ENCODE assay signal across 10 cellular contexts in genomic region chr19:8336072-8336569, GRCh38. TPM values are rescaled to one million over a fixed set of nuclear protein-coding genes. Genes with fewer than 3 reads are reported as not detected.
DNase-seq lines count a peak whose midpoint lies in the region; ATAC-seq and TF ChIP-seq lines count a peak whose summit lies in the region.
"Had no signal": no experiment of that assay in that cellular context is flagged by ENCODE, and none has a peak within 500 bp of the region (broad histone marks: within the 10 kb centered on the region; RNA-seq: fewer than 3 reads in every experiment).

No MANE protein-coding gene starts in this region.

- H3K4me3 Mint-ChIP-seq in activated CD4-positive, alpha-beta T cell treated with anti-CD3 and anti-CD28 coated beads for 36 hours, result peak overlapping the region; percentile 50
- peak overlapping the region; percentile 42 for H3K4me3 Mint-ChIP-seq in progenitor cell of endocrine pancreas (ENCODE audit: low read depth)
- H3K4me3 Mint-ChIP-seq: HFFc6 had no signal

- H3K27me3 ChIP-seq in MM.1S (replicated peaks; ENCODE audit: insufficient read depth, low read length) (peaks cover 80% of the 10 kb centered on the region), mammary epithelial cell (ENCODE audit: insufficient read depth, low read length) (no peaks in the 10 kb centered on the region), esophagus muscularis mucosa (peaks cover 0 to 74% (median 20%) of the 10 kb centered on the region in 4 donors), colonic mucosa (peaks cover 34% of the 10 kb centered on the region)

- no peak for TF ChIP-seq CTCF in MM.1S (IDR thresholded peaks at IDR 0.05; ENCODE audit: low read length)
- TF ChIP-seq CTCF in mammary epithelial cell (conservative IDR thresholded peaks at IDR 0.05 in 1 of 2, IDR thresholded peaks at IDR 0.05 in 1 of 2; ENCODE audit: extremely low read depth in 1 of 2, insufficient read depth in 1 of 2, low read depth in 1 of 2, low read length in 2 of 2), result no peak
- no peak for TF ChIP-seq CTCF in progenitor cell of endocrine pancreas (IDR thresholded peaks at IDR 0.05; ENCODE audit: unreplicated experiment)
- TF ChIP-seq CTCF in esophagus muscularis mucosa (IDR thresholded peaks at IDR 0.05), result no peak
- TF ChIP-seq CTCF in colonic mucosa (IDR thresholded peaks at IDR 0.05), result no peak

- no peaks in the 10 kb centered on the region; the same call in 1 of the 2 replicates for H4K20me1 ChIP-seq in MM.1S (ENCODE audit: insufficient read depth, low read length)
- no peaks in the 10 kb centered on the region for H4K20me1 ChIP-seq in mammary epithelial cell (ENCODE audit: insufficient read depth, low read length)

- no peak overlapping the region for H3K4me3 ChIP-seq in MM.1S (ENCODE audit: low read length)
- H3K4me3 ChIP-seq in mammary epithelial cell (replicated peaks in 1 of 3; ENCODE audit: insufficient read depth in 1 of 3, low read depth in 2 of 3, low read length in 3 of 3), result no peak overlapping the region
- H3K4me3 ChIP-seq in esophagus muscularis mucosa, result no peak overlapping the region
- no peak overlapping the region for H3K4me3 ChIP-seq in colonic mucosa

- no peaks in the 10 kb centered on the region for H3K79me2 ChIP-seq in MM.1S (ENCODE audit: low read length)
- H3K79me2 ChIP-seq in mammary epithelial cell (ENCODE audit: insufficient read depth, low read length), result peaks cover 4% of the 10 kb centered on the region

- H3K4me2 ChIP-seq in MM.1S (ENCODE audit: low read depth, low read length) (peak overlapping the region; percentile 6; the same call in 1 of the 2 replicates), mammary epithelial cell (ENCODE audit: insufficient read depth, low read depth, low read length) (no peak overlapping the region)

- CTCF ChIA-PET in activated CD4-positive, alpha-beta T cell treated with anti-CD3 and anti-CD28 coated beads for 36 hours (lab: Charles Lee), result interaction anchor here (0.7 to 3.3 kb wide), 7 partner anchors 9 to 306 kb away, joined by 3 to 20 read pairs (median 5); partner anchors contain the start of gene RPS28
- CTCF ChIA-PET in mammary epithelial cell (lab: Charles Lee; ENCODE audit: low non-redundant PET), result interaction anchor here (0.9 kb wide), 1 partner anchor 19 kb away, joined by 5 read pairs; no protein-coding TSS in a partner anchor

- H3K27me3 Mint-ChIP-seq in activated CD4-positive, alpha-beta T cell treated with anti-CD3 and anti-CD28 coated beads for 36 hours, result peaks cover 29% of the 10 kb centered on the region
- H3K27me3 Mint-ChIP-seq in progenitor cell of endocrine pancreas, result peaks cover 64% of the 10 kb centered on the region

- no peak for TF ChIP-seq EP300 in esophagus muscularis mucosa (IDR thresholded peaks at IDR 0.05)

- no peaks in the 10 kb centered on the region for H3K36me3 ChIP-seq in MM.1S (replicated peaks; ENCODE audit: insufficient read depth, low read length)
- H3K36me3 ChIP-seq in mammary epithelial cell (ENCODE audit: insufficient read depth, low read length), result no peaks in the 10 kb centered on the region
- H3K36me3 ChIP-seq in esophagus muscularis mucosa, result peaks cover 0 to 23% (median 4%) of the 10 kb centered on the region in 4 donors
- H3K36me3 ChIP-seq in colonic mucosa, result no peaks in the 10 kb centered on the region

- POLR2A ChIA-PET in activated CD4-positive, alpha-beta T cell treated with anti-CD3 and anti-CD28 coated beads for 36 hours (lab: Charles Lee), result no interaction called here

- H3K27ac Mint-ChIP-seq in activated CD4-positive, alpha-beta T cell treated with anti-CD3 and anti-CD28 coated beads for 36 hours, result no peak overlapping the region
- no peak overlapping the region for H3K27ac Mint-ChIP-seq in progenitor cell of endocrine pancreas
- H3K27ac Mint-ChIP-seq: HFFc6 had no signal

- H3K4me1 ChIP-seq in MM.1S (ENCODE audit: low read length) (no peaks in the 10 kb centered on the region), mammary epithelial cell (ENCODE audit: insufficient read depth, low read length) (peaks cover 19% of the 10 kb centered on the region), esophagus muscularis mucosa (peaks cover 32 to 47% (median 38%) of the 10 kb centered on the region in 4 donors), colonic mucosa (peaks cover 9% of the 10 kb centered on the region)

- H2AFZ ChIP-seq in MM.1S (ENCODE audit: low read length) (no peak overlapping the region), mammary epithelial cell (ENCODE audit: low read depth, low read length) (peak overlapping the region; percentile 84)

- H3K9ac ChIP-seq in MM.1S (ENCODE audit: low read length), result no peak overlapping the region
- H3K9ac ChIP-seq in mammary epithelial cell (ENCODE audit: insufficient read depth, low read length), result no peak overlapping the region
- no peak overlapping the region for H3K9ac ChIP-seq in colonic mucosa (ENCODE audit: low read depth in 2 of 2, low read length in 2 of 2)

- dilution Hi-C loops in mammary epithelial cell (cut with HindIII; ENCODE audit: low sequenced_read_pairs), result loop anchor here (5.0 kb wide), 1 partner anchor 46 kb away; no protein-coding TSS in a partner anchor

- no peak for TF ChIP-seq POLR2A in esophagus muscularis mucosa (IDR thresholded peaks at IDR 0.05; ENCODE audit: low read depth)

- peaks cover 8% of the 10 kb centered on the region for H3K4me1 Mint-ChIP-seq in activated CD4-positive, alpha-beta T cell treated with anti-CD3 and anti-CD28 coated beads for 36 hours
- H3K4me1 Mint-ChIP-seq in progenitor cell of endocrine pancreas (ENCODE audit: low read depth), result no peaks in the 10 kb centered on the region

- in situ Hi-C loops in mammary epithelial cell (cut with MboI; ENCODE audit: low sequenced_read_pairs in 2 of 2), result no loop called here

- H3K9me2 ChIP-seq in MM.1S (replicated peaks; ENCODE audit: insufficient read depth, low read length), result no peaks in the 10 kb centered on the region

- intact Hi-C loops in activated CD4-positive, alpha-beta T cell treated with anti-CD3 and anti-CD28 coated beads for 36 hours (cut with DNase I, micrococcal nuclease), result no loop called here
- intact Hi-C loops in mammary epithelial cell (cut with micrococcal nuclease) (no loop called here), esophagus muscularis mucosa (cut with DNase I) (no loop called here), colonic mucosa (cut with DNase I) (no loop called here)

- H3F3A ChIP-seq in MM.1S (ENCODE audit: insufficient read depth, low read length), result no peaks in the 10 kb centered on the region; the same call in 1 of the 2 replicates

- no peaks in the 10 kb centered on the region for H3K9me3 ChIP-seq in MM.1S (replicated peaks; ENCODE audit: insufficient read depth, low read length)
- H3K9me3 ChIP-seq in mammary epithelial cell (replicated peaks; ENCODE audit: insufficient read depth, low read length), result no peaks in the 10 kb centered on the region
- H3K9me3 ChIP-seq in esophagus muscularis mucosa, result no peaks in the 10 kb centered on the region
- no peaks in the 10 kb centered on the region for H3K9me3 ChIP-seq in colonic mucosa

- H3K27ac ChIP-seq in MM.1S (ENCODE audit: low read length) (no peak overlapping the region), mammary epithelial cell (ENCODE audit: insufficient read depth, low read depth, low read length) (no peak overlapping the region), esophagus muscularis mucosa (replicated peaks in 1 of 4) (peak overlapping the region in 1 of 4 donors; percentile 33), colonic mucosa (no peak overlapping the region)

- H3K36me3 Mint-ChIP-seq in activated CD4-positive, alpha-beta T cell treated with anti-CD3 and anti-CD28 coated beads for 36 hours (ENCODE audit: low read depth), result no peaks in the 10 kb centered on the region
- H3K36me3 Mint-ChIP-seq in progenitor cell of endocrine pancreas (ENCODE audit: insufficient read depth), result no peaks in the 10 kb centered on the region

- ATAC-seq in activated CD4-positive, alpha-beta T cell treated with anti-CD3 and anti-CD28 coated beads for 36 hours, result no peak

- BruUV-seq in mammary epithelial cell (replicated peaks; lab: Mats Ljungman, UMichigan), result no TSS peak

- peak; percentile 37 for DNase-seq in activated CD4-positive, alpha-beta T cell treated with anti-CD3 and anti-CD28 coated beads for 36 hours
- DNase-seq in activated CD4-positive, alpha-beta T cell treated with anti-CD3 and anti-CD28 coated beads for 48 hours, result no peak
- DNase-seq in MM.1S (no peak), mammary epithelial cell (no peak), progenitor cell of endocrine pancreas (ENCODE audit: low spot score, unreplicated experiment) (no peak), esophagus muscularis mucosa (ENCODE audit: extremely low spot score) (no peak), SIG-M5 (lab: John Stamatoyannopoulos, UW) (no peak), colonic mucosa (no peak)
- DNase-seq: effector CD8-positive, alpha-beta T cell; HFFc6 had no signal

- 24% methylated on average over 15 of the region's 27 CpGs for WGBS in mammary epithelial cell (ENCODE audit: low coverage, missing lambda C conversion rate)
- 38% methylated on average over 27 of the region's 27 CpGs for WGBS in esophagus muscularis mucosa

- H3K9me3 Mint-ChIP-seq in activated CD4-positive, alpha-beta T cell treated with anti-CD3 and anti-CD28 coated beads for 36 hours (ENCODE audit: low read depth), result no peaks in the 10 kb centered on the region
- no peaks in the 10 kb centered on the region for H3K9me3 Mint-ChIP-seq in progenitor cell of endocrine pancreas (ENCODE audit: low read depth)
- H3K9me3 Mint-ChIP-seq: HFFc6 had no signal

RNA-seq across cellular contexts. Expression of gene KANK3, which starts 6.9 kb away (rescaled TPM):
- 1 to 10 TPM in 1 of 2 experiments, under 1 TPM in 1; 0.98 to 1.1 TPM for total RNA-seq in activated CD4-positive, alpha-beta T cell treated with anti-CD3 and anti-CD28 coated beads for 36 hours
- 1 to 10 TPM in 1 of 2 donors, under 1 TPM in 1; 0.33 to 5.3 TPM for total RNA-seq in mammary epithelial cell
- polyA plus RNA-seq in mammary epithelial cell, result 1.9 TPM
- polyA minus RNA-seq in mammary epithelial cell, result 3.5 TPM
- 0.36 and 0.91 TPM in 2 replicates for total RNA-seq in progenitor cell of endocrine pancreas
- 10 to 100 TPM; 23.7 to 36.0 (median 30.0) TPM for total RNA-seq in esophagus muscularis mucosa
- 1 to 10 TPM; 1.7 to 2.7 TPM for total RNA-seq in colonic mucosa

RNA-seq across cellular contexts. Expression of gene RPS28, which starts 14.8 kb away (rescaled TPM):
- 1,000 to 10,000 TPM; 1,994 to 2,316 TPM for total RNA-seq in activated CD4-positive, alpha-beta T cell treated with anti-CD3 and anti-CD28 coated beads for 36 hours
- 1,000 to 10,000 TPM in 1 of 2 donors, 100 to 1,000 TPM in 1; 151 to 1,577 TPM for total RNA-seq in mammary epithelial cell
- 681 TPM for polyA plus RNA-seq in mammary epithelial cell
- polyA minus RNA-seq in mammary epithelial cell, result 419 TPM
- 1,546 and 1,552 TPM in 2 replicates for total RNA-seq in progenitor cell of endocrine pancreas
- total RNA-seq in esophagus muscularis mucosa, result 100 to 1,000 TPM; 256 to 473 (median 358) TPM
- total RNA-seq in colonic mucosa, result 1,000 to 10,000 TPM; 1,587 to 1,854 TPM

RNA-seq across cellular contexts. Expression of gene NDUFA7, which starts 14.9 kb away (rescaled TPM):
- 100 to 1,000 TPM in 1 of 2 experiments, 10 to 100 TPM in 1; 90.9 to 112 TPM for total RNA-seq in activated CD4-positive, alpha-beta T cell treated with anti-CD3 and anti-CD28 coated beads for 36 hours
- total RNA-seq in mammary epithelial cell, result 10 to 100 TPM in 1 of 2 donors, 1 to 10 TPM in 1; 5.3 to 77.6 TPM
- 79.6 TPM for polyA plus RNA-seq in mammary epithelial cell
- polyA minus RNA-seq in mammary epithelial cell, result 99.2 TPM
- total RNA-seq in progenitor cell of endocrine pancreas, result 46.3 and 55.3 TPM in 2 replicates
- 10 to 100 TPM; 26.1 to 34.0 (median 29.3) TPM for total RNA-seq in esophagus muscularis mucosa
- total RNA-seq in colonic mucosa, result 10 to 100 TPM; 57.4 to 58.3 TPM

RNA-seq across cellular contexts. Expression of gene ANGPTL4, which starts 27.8 kb away (rescaled TPM):
- 1 to 10 TPM; 7.4 to 7.9 TPM for total RNA-seq in activated CD4-positive, alpha-beta T cell treated with anti-CD3 and anti-CD28 coated beads for 36 hours
- total RNA-seq in mammary epithelial cell (100 to 1,000 TPM in 1 of 2 donors, 10 to 100 TPM in 1; 75.8 to 294 TPM), progenitor cell of endocrine pancreas (0.77 and 1.1 TPM in 2 replicates), esophagus muscularis mucosa (10 to 100 TPM in 3 of 4 donors, 1 to 10 TPM in 1; 3.7 to 37.9 (median 22.6) TPM), colonic mucosa (1 to 10 TPM; 7.7 to 8.1 TPM)
- 551 TPM for polyA plus RNA-seq in mammary epithelial cell
- polyA minus RNA-seq in mammary epithelial cell, result 208 TPM

RNA-seq across cellular contexts. Expression of gene CD320, which starts 28.0 kb away (rescaled TPM):
- total RNA-seq in activated CD4-positive, alpha-beta T cell treated with anti-CD3 and anti-CD28 coated beads for 36 hours, result 10 to 100 TPM; 39.9 to 41.4 TPM
- total RNA-seq in mammary epithelial cell (10 to 100 TPM in 1 of 2 donors, 1 to 10 TPM in 1; 8.0 to 31.0 TPM), progenitor cell of endocrine pancreas (59.7 and 63.1 TPM in 2 replicates), esophagus muscularis mucosa (10 to 100 TPM; 25.7 to 63.2 (median 47.4) TPM), colonic mucosa (100 to 1,000 TPM in 1 of 2 donors, 10 to 100 TPM in 1; 34.1 to 154 TPM)
- polyA plus RNA-seq in mammary epithelial cell, result 44.0 TPM
- 20.2 TPM for polyA minus RNA-seq in mammary epithelial cell
